In genomic region chr20:2654384-2654822, GRCh38 we compare ENCODE assay signal across 9 cellular contexts. TPM values are rescaled to one million over a fixed set of nuclear protein-coding genes. Genes with fewer than 3 reads are reported as not detected.
DNase-seq lines count a peak whose midpoint lies in the region; ATAC-seq and TF ChIP-seq lines count a peak whose summit lies in the region.
"Had no signal": no experiment of that assay in that cellular context is flagged by ENCODE, and none has a peak within 500 bp of the region (broad histone marks: within the 10 kb centered on the region; RNA-seq: fewer than 3 reads in every experiment).

No MANE protein-coding gene starts in this region.

- ATAC-seq in GM18505 (IDR thresholded peaks at IDR 0.05; ENCODE audit: unreplicated experiment) (no peak), PC-3 (no peak), HG02623 (IDR thresholded peaks at IDR 0.05; ENCODE audit: unreplicated experiment) (no peak), GM18861 (IDR thresholded peaks at IDR 0.05; ENCODE audit: unreplicated experiment) (no peak), GM18868 (IDR thresholded peaks at IDR 0.05; ENCODE audit: unreplicated experiment) (no peak)

- POLR2A ChIA-PET in PC-3 (lab: Charles Lee; ENCODE audit: unreplicated experiment): no interaction called here

- H3K27ac Mint-ChIP-seq in endodermal cell: peak overlapping the region; percentile 81

- H3K4me3 Mint-ChIP-seq in endodermal cell: peak overlapping the region; percentile 87

- H2BK5ac ChIP-seq in trophoblast cell (ENCODE audit: low read depth, low read length, poor library complexity): no peak overlapping the region

- no peaks in the 10 kb centered on the region for H3K9me2 ChIP-seq in PC-3 (replicated peaks; ENCODE audit: low read length)

- H3K4me2 ChIP-seq in PC-3 (ENCODE audit: low read length): peak overlapping the region; percentile 92
- peak overlapping the region; percentile 93 for H3K4me2 ChIP-seq in trophoblast cell (ENCODE audit: low read length)

- no peak overlapping the region for H4K12ac ChIP-seq in trophoblast cell (ENCODE audit: low read depth, low read length)

- no peak overlapping the region for H2AK5ac ChIP-seq in trophoblast cell (ENCODE audit: low read length)

- no peak overlapping the region for H3K18ac ChIP-seq in trophoblast cell (ENCODE audit: low read length)

- no peak for TF ChIP-seq CTCF in PC-3 (conservative IDR thresholded peaks at IDR 0.05; ENCODE audit: low read depth, low read length)
- no peak for TF ChIP-seq CTCF in endodermal cell (conservative IDR thresholded peaks at IDR 0.05)

- peak overlapping the region; percentile 31 for H3K4ac ChIP-seq in trophoblast cell (ENCODE audit: low read depth, low read length)

- intact Hi-C loops in PC-3 (cut with micrococcal nuclease): no loop called here

- no peak overlapping the region for H3K23ac ChIP-seq in trophoblast cell (ENCODE audit: low read length)

- H3K36me3 ChIP-seq in PC-3 (ENCODE audit: low read depth, low read length) (peaks cover 62% of the 10 kb centered on the region), endodermal cell (ENCODE audit: control insufficient read depth, insufficient read depth, low read length) (peaks cover 57% of the 10 kb centered on the region), trophoblast cell (ENCODE audit: control insufficient read depth in 1 of 2, insufficient read depth in 2 of 2, low read length in 2 of 2) (peaks cover 47 to 56% of the 10 kb centered on the region in 2 experiments)

- no peak overlapping the region for H2AFZ ChIP-seq in PC-3 (ENCODE audit: low read length)
- H2AFZ ChIP-seq in trophoblast cell (ENCODE audit: insufficient read depth, low read length, poor library complexity): no peak overlapping the region
- H2AFZ ChIP-seq: parathyroid adenoma had no signal

- H3K36me3 Mint-ChIP-seq in endodermal cell (ENCODE audit: low read depth): peaks cover 61% of the 10 kb centered on the region

- peaks cover 68% of the 10 kb centered on the region for H4K20me1 ChIP-seq in PC-3 (ENCODE audit: low read length)

- no peak overlapping the region for H2BK120ac ChIP-seq in trophoblast cell (ENCODE audit: insufficient read depth, low read length, poor library complexity)

- H3K4me3 ChIP-seq in PC-3 (ENCODE audit: low read length) (peak overlapping the region; percentile 97), endodermal cell (ENCODE audit: low read length) (peak overlapping the region; percentile 97), trophoblast cell (ENCODE audit: low read depth, low read length) (no peak overlapping the region)

- DNase-seq in PC-3: no peak
- no peak for DNase-seq in endodermal cell
- DNase-seq in trophoblast cell: no peak

- H3F3A ChIP-seq in PC-3 (ENCODE audit: low read length, unreplicated experiment): peaks cover 50% of the 10 kb centered on the region

- H3K4me1 Mint-ChIP-seq in endodermal cell: peaks cover 10% of the 10 kb centered on the region

- no peak overlapping the region for H4K8ac ChIP-seq in trophoblast cell (ENCODE audit: low read depth, low read length)

- H3K9ac ChIP-seq in PC-3 (ENCODE audit: low read length) (peak overlapping the region; percentile 98), endodermal cell (ENCODE audit: extremely low read depth, low read length, poor library complexity, severe bottlenecking) (no peak overlapping the region), trophoblast cell (ENCODE audit: low read length) (no peak overlapping the region)
- H3K9ac ChIP-seq: parathyroid adenoma had no signal

- H3K27me3 Mint-ChIP-seq in endodermal cell (ENCODE audit: insufficient read depth): no peaks in the 10 kb centered on the region

- peaks cover 12% of the 10 kb centered on the region for H3K79me1 ChIP-seq in trophoblast cell (ENCODE audit: low read length)

- H3K9me3 ChIP-seq in PC-3 (ENCODE audit: low read length): no peaks in the 10 kb centered on the region
- no peaks in the 10 kb centered on the region for H3K9me3 ChIP-seq in endodermal cell (ENCODE audit: control insufficient read depth, low read length)
- H3K9me3 ChIP-seq in trophoblast cell (ENCODE audit: insufficient read depth, low read depth, low read length): no peaks in the 10 kb centered on the region

- no peak overlapping the region for H3K14ac ChIP-seq in trophoblast cell (ENCODE audit: low read length)

- H3K27ac ChIP-seq in PC-3 (ENCODE audit: low read length) (no peak overlapping the region), endodermal cell (ENCODE audit: low read depth, low read length) (no peak overlapping the region), trophoblast cell (ENCODE audit: low read depth, low read length) (no peak overlapping the region)
- H3K27ac ChIP-seq: parathyroid adenoma had no signal

- H3K79me2 ChIP-seq in PC-3 (ENCODE audit: low read length): peaks cover 61% of the 10 kb centered on the region
- peaks cover 18% of the 10 kb centered on the region for H3K79me2 ChIP-seq in trophoblast cell (ENCODE audit: control insufficient read depth, insufficient read depth, low read length, poor library complexity)

- H2BK12ac ChIP-seq in trophoblast cell (ENCODE audit: low read length): no peak overlapping the region

- no peak overlapping the region for H4K91ac ChIP-seq in trophoblast cell (ENCODE audit: low read depth, low read length)

- no TSS peak for BruUV-seq in PC-3 (replicated peaks; lab: Mats Ljungman, UMichigan)

- H3K27me3 ChIP-seq in PC-3 (ENCODE audit: low read length) (no peaks in the 10 kb centered on the region), endodermal cell (ENCODE audit: control insufficient read depth, insufficient read depth, low read length, poor library complexity, severe bottlenecking) (no peaks in the 10 kb centered on the region), trophoblast cell (ENCODE audit: insufficient read depth, low read length) (no peaks in the 10 kb centered on the region)

- WGBS in endodermal cell (ENCODE audit: insufficient coverage in 1 of 2, insufficient read length in 1 of 2), 2 experiments: 94 to 97% methylated on average over 6 to 9 of the region's 9 CpGs
- WGBS in trophoblast cell (ENCODE audit: extremely low coverage, insufficient coverage, insufficient read length): no CpG with 5 or more reads among the region's 9 CpGs

- H3K4me1 ChIP-seq in PC-3 (ENCODE audit: insufficient read depth, low read length): peaks cover 25% of the 10 kb centered on the region
- peaks cover 7% of the 10 kb centered on the region for H3K4me1 ChIP-seq in endodermal cell (ENCODE audit: control insufficient read depth, insufficient read depth, low read length)
- peaks cover 0 to 6% of the 10 kb centered on the region in 2 experiments for H3K4me1 ChIP-seq in trophoblast cell (ENCODE audit: control insufficient read depth in 1 of 2, insufficient read depth in 2 of 2, low read length in 2 of 2)

- CTCF ChIA-PET in PC-3 (lab: Charles Lee): no interaction called here

- H3K9me3 Mint-ChIP-seq in endodermal cell: no peaks in the 10 kb centered on the region

- TF ChIP-seq POLR2A in GM18505 (IDR thresholded peaks at IDR 0.05; ENCODE audit: borderline replicate concordance, extremely low read depth, insufficient read depth, insufficient read length): peak; percentile 6

RNA-seq across cellular contexts. Expression of gene NOP56, which starts 2.0 kb away (rescaled TPM):
- total RNA-seq in PC-3 (2014; rRNA removed) (570 and 642 TPM in 2 replicates), endodermal cell (100 to 1,000 TPM; 386 to 432 TPM)
- polyA plus RNA-seq in endodermal cell (2013, experiment 1 of 2): 305 TPM
- 280 TPM for polyA plus RNA-seq in endodermal cell (2013, experiment 2 of 2)
- polyA plus RNA-seq in trophoblast cell (2013): 148 and 157 TPM in 2 replicates

RNA-seq across cellular contexts. Expression of gene IDH3B, which starts 9.6 kb away (rescaled TPM):
- total RNA-seq in PC-3 (2014; rRNA removed) (261 and 269 TPM in 2 replicates), endodermal cell (10 to 100 TPM; 89.9 to 91.7 TPM)
- polyA plus RNA-seq in endodermal cell (2013, experiment 1 of 2): 78.9 TPM
- 69.2 TPM for polyA plus RNA-seq in endodermal cell (2013, experiment 2 of 2)
- polyA plus RNA-seq in trophoblast cell (2013): 41.4 and 42.6 TPM in 2 replicates

RNA-seq across cellular contexts. Expression of gene EBF4, which starts 38.2 kb away (rescaled TPM):
- total RNA-seq in PC-3 (2014; rRNA removed): 0.98 and 1.8 TPM in 2 replicates
- total RNA-seq in endodermal cell: 10 to 100 TPM in 1 of 2 donors, 1 to 10 TPM in 1; 6.4 to 12.1 TPM
- 17.5 TPM for polyA plus RNA-seq in endodermal cell (2013, experiment 1 of 2)
- 16.1 TPM for polyA plus RNA-seq in endodermal cell (2013, experiment 2 of 2)
- polyA plus RNA-seq in trophoblast cell (2013): 8.1 TPM in 2 replicates
- total RNA-seq: RPMI7951 had no signal
